ENCODE assay signal across 8 cellular contexts in genomic region chr13:46648166-46648607, GRCh38.
DNase-seq lines count a peak whose midpoint lies in the region; ATAC-seq and TF ChIP-seq lines count a peak whose summit lies in the region.

No MANE protein-coding gene starts in this region.

- H3K36me3 ChIP-seq in upper lobe of left lung, result peaks cover 0 to 3% (median 0%) of the 10 kb centered on the region in 4 donors
- no peaks in the 10 kb centered on the region for H3K36me3 ChIP-seq in prostate gland

- H3K27me3 ChIP-seq in upper lobe of left lung (no peaks in the 10 kb centered on the region), prostate gland (replicated peaks; ENCODE audit: insufficient read depth) (no peaks in the 10 kb centered on the region)

- H3K27me3 Mint-ChIP-seq in activated naive CD8-positive, alpha-beta T cell, result no peaks in the 10 kb centered on the region
- no peaks in the 10 kb centered on the region for H3K27me3 Mint-ChIP-seq in activated naive CD8-positive, alpha-beta T cell treated with anti-CD3 and anti-CD28 coated beads for 36 hours

- no peak overlapping the region for H3K4me3 Mint-ChIP-seq in activated naive CD8-positive, alpha-beta T cell
- no peak overlapping the region for H3K4me3 Mint-ChIP-seq in activated naive CD8-positive, alpha-beta T cell treated with anti-CD3 and anti-CD28 coated beads for 36 hours

- peaks cover 0 to 24% (median 16%) of the 10 kb centered on the region in 4 donors for H3K4me1 ChIP-seq in upper lobe of left lung
- no peaks in the 10 kb centered on the region for H3K4me1 ChIP-seq in prostate gland (replicated peaks)

- H3K36me3 Mint-ChIP-seq in activated naive CD8-positive, alpha-beta T cell, result peaks cover 6% of the 10 kb centered on the region
- peaks cover 12% of the 10 kb centered on the region for H3K36me3 Mint-ChIP-seq in activated naive CD8-positive, alpha-beta T cell treated with anti-CD3 and anti-CD28 coated beads for 36 hours

- DNase-seq in activated naive CD8-positive, alpha-beta T cell treated with anti-CD3 and anti-CD28 coated beads for 36 hours, result no peak
- DNase-seq in NCI-H146 treated with DMSO at 0.1 percent for 48 hours (lab: John Stamatoyannopoulos, UW; ENCODE audit: unreplicated experiment), result peak; percentile 64
- peak; percentile 31 for DNase-seq in dermis blood vessel endothelial cell
- peak in 1 of 2 donors; percentile 51 for DNase-seq in upper lobe of left lung
- DNase-seq in prostate gland (ENCODE audit: low spot score), result no peak
- no peak for DNase-seq in iPS-NIHi7 (ENCODE audit: extremely low spot score)

- no peak for TF ChIP-seq EP300 in upper lobe of left lung (IDR thresholded peaks at IDR 0.05)

- no peaks in the 10 kb centered on the region for H3K9me3 Mint-ChIP-seq in activated naive CD8-positive, alpha-beta T cell (ENCODE audit: low read depth)
- H3K9me3 Mint-ChIP-seq in activated naive CD8-positive, alpha-beta T cell treated with anti-CD3 and anti-CD28 coated beads for 36 hours, result no peaks in the 10 kb centered on the region

- peak overlapping the region; percentile 17 for H3K27ac Mint-ChIP-seq in activated naive CD8-positive, alpha-beta T cell
- no peak overlapping the region for H3K27ac Mint-ChIP-seq in activated naive CD8-positive, alpha-beta T cell treated with anti-CD3 and anti-CD28 coated beads for 36 hours

- no peak for TF ChIP-seq POLR2A in upper lobe of left lung (IDR thresholded peaks at IDR 0.05)
- no peak for TF ChIP-seq POLR2A in prostate gland (IDR thresholded peaks at IDR 0.05)

- H3K4me3 ChIP-seq in upper lobe of left lung, result no peak overlapping the region
- H3K4me3 ChIP-seq in prostate gland, result no peak overlapping the region

- no peak for TF ChIP-seq CTCF in upper lobe of left lung (IDR thresholded peaks at IDR 0.05)
- no peak for TF ChIP-seq CTCF in prostate gland (IDR thresholded peaks at IDR 0.05)

- peaks cover 57% of the 10 kb centered on the region for H3K4me1 Mint-ChIP-seq in activated naive CD8-positive, alpha-beta T cell (ENCODE audit: low read depth)
- peaks cover 36% of the 10 kb centered on the region for H3K4me1 Mint-ChIP-seq in activated naive CD8-positive, alpha-beta T cell treated with anti-CD3 and anti-CD28 coated beads for 36 hours

- 57 to 67% methylated on average over 4 of the region's 4 CpGs for WGBS in upper lobe of left lung, 2 donors
- WGBS in prostate gland, result 82% methylated on average over 4 of the region's 4 CpGs

- H3K27ac ChIP-seq in upper lobe of left lung (no peak overlapping the region), prostate gland (no peak overlapping the region)

- intact Hi-C loops in prostate gland (cut with DNase I), result no loop called here

- ATAC-seq in HG02610 (IDR thresholded peaks at IDR 0.05; ENCODE audit: unreplicated experiment) (peak; percentile 80), upper lobe of left lung (ENCODE audit: low FRiP score in 2 of 2) (peak; percentile 29 to 46)

- H3K9me3 ChIP-seq in upper lobe of left lung (no peaks in the 10 kb centered on the region), prostate gland (no peaks in the 10 kb centered on the region)

Comparison
In these comparisons a context has a peak if more than half of its experiments do, and no peak if none do; other contexts are left out.
1. DNase-seq: peak in NCI-H146 treated with DMSO at 0.1 percent for 48 hours (single experiment) and dermis blood vessel endothelial cell (single experiment); none in activated naive CD8-positive, alpha-beta T cell treated with anti-CD3 and anti-CD28 coated beads for 36 hours (single experiment), prostate gland (single experiment) and iPS-NIHi7 (single experiment).